ENCODE assay signal across 1 cellular context in genomic region chr5:72888595-72888994, GRCh38.
TF ChIP-seq lines count a peak whose summit lies in the region.

No MANE protein-coding gene starts in this region.

TF ChIP-seq in K562, 482 proteins besides CTCF, POLR2A, EP300 and RAD21 (continued from another document):
- no peak for TF ChIP-seq CLOCK (CRISPR knock-in tag; IDR thresholded peaks at IDR 0.05; ENCODE audit: borderline replicate concordance)
- no peak for TF ChIP-seq MTA1 (IDR thresholded peaks at IDR 0.05; ENCODE audit: borderline replicate concordance)
- no peak for TF ChIP-seq ZNF384 (IDR thresholded peaks at IDR 0.05; ENCODE audit: low read depth, low read length)
- no peak for TF ChIP-seq TAF7 (tag; IDR thresholded peaks at IDR 0.05)
- no peak for TF ChIP-seq MLLT1 (IDR thresholded peaks at IDR 0.05)
- TF ChIP-seq ZNF274 (IDR thresholded peaks at IDR 0.05; ENCODE audit: borderline replicate concordance, low read depth, low read length): no peak
- no peak for TF ChIP-seq STAT5B (CRISPR knock-in tag; IDR thresholded peaks at IDR 0.05)
- no peak for TF ChIP-seq ZFP91 (CRISPR knock-in tag; IDR thresholded peaks at IDR 0.05)
TF ChIP-seq in K562: peak in this region for 0.
